Comparison of ENCODE assay signal across 15 cellular contexts in the genomic region with DNA sequence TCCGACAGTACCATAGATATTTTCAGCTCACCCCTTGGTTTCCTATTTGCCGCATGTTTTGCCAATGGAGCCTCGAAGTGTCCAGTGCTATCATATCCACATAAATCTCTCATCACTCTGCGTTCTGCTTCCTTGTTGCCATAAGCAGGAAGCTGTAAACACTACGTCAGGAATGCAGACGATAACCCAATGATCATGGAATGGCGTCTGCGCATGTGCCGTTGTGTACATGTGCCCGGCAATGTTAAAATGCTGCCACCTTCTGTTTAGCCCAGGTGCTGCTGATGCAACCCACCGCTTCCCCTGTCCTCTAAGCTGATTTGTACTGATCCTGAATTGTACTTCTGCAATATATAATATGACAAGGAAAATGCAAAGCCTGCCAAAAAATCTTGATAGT.
DNase-seq lines count a peak whose midpoint lies in the region; ATAC-seq and TF ChIP-seq lines count a peak whose summit lies in the region.
"Had no signal": no experiment of that assay in that cellular context is flagged by ENCODE, and none has a peak within 500 bp of the region (broad histone marks: within the 10 kb centered on the region; RNA-seq: fewer than 3 reads in every experiment).

No MANE protein-coding gene starts in this region.

- no peaks in the 10 kb centered on the region for H3K9me3 ChIP-seq in hepatocyte (ENCODE audit: low read depth)
- no peaks in the 10 kb centered on the region for H3K9me3 ChIP-seq in stomach
- no peaks in the 10 kb centered on the region for H3K9me3 ChIP-seq in MG63
- H3K9me3 ChIP-seq: right lobe of liver, SJSA1 had no signal

- H3K36me3 ChIP-seq in hepatocyte (replicated peaks; ENCODE audit: insufficient read depth, low read depth) = no peaks in the 10 kb centered on the region
- no peaks in the 10 kb centered on the region for H3K36me3 ChIP-seq in stomach
- no peaks in the 10 kb centered on the region for H3K36me3 ChIP-seq in MG63
- H3K36me3 ChIP-seq: right lobe of liver, SJSA1 had no signal

- no peak for TF ChIP-seq POLR2A in stomach (IDR thresholded peaks at IDR 0.05)

- no peaks in the 10 kb centered on the region for H3K9me2 ChIP-seq in hepatocyte (replicated peaks; ENCODE audit: insufficient read depth)

- peak overlapping the region; percentile 19 for H3K4me2 ChIP-seq in hepatocyte

- H3K27me3 ChIP-seq in hepatocyte (no peaks in the 10 kb centered on the region), stomach (no peaks in the 10 kb centered on the region), MG63 (no peaks in the 10 kb centered on the region)
- H3K27me3 ChIP-seq: dorsolateral prefrontal cortex, right lobe of liver, SJSA1 had no signal

- H3K4me1 ChIP-seq in hepatocyte (ENCODE audit: insufficient read depth) (no peaks in the 10 kb centered on the region), stomach (peaks cover 0 to 9% (median 4%) of the 10 kb centered on the region in 4 donors)
- H3K4me1 ChIP-seq: right lobe of liver had no signal

- no peaks in the 10 kb centered on the region for H3K79me2 ChIP-seq in hepatocyte

- peak; percentile 37 for DNase-seq in HFF-Myc (ENCODE audit: extremely low read depth, low read depth)
- DNase-seq in NCI-H748 treated with DMSO at 0.1 percent for 48 hours (lab: John Stamatoyannopoulos, UW) = peak; percentile 85
- peak; percentile 55 for DNase-seq in hepatocyte (ENCODE audit: low spot score)
- DNase-seq in stomach = no peak
- DNase-seq in MG63 = no peak
- DNase-seq in AG08395 (ENCODE audit: low spot score) = no peak
- DNase-seq: activated B cell treated with CpG ODN at 0.5 μM for 24 hours; activated T-cell treated with anti-CD3 and anti-CD28 coated beads for 4 hours; dorsolateral prefrontal cortex; NCI-H526 treated with DMSO at 0.1 percent for 48 hours; right lobe of liver; stimulated activated naive CD8-positive, alpha-beta T cell treated with anti-CD3 and anti-CD28 coated beads, Interleukin-15, amount 100 ng/mL, for 72 hours had no signal

- 58% methylated on average over 11 of the region's 11 CpGs for WGBS in hepatocyte (ENCODE audit: low lambda C conversion rate, missing lambda C conversion rate)
- WGBS in stomach, 5 donors = 87 to 92% (median 89%) methylated on average over 11 of the region's 11 CpGs

- TF ChIP-seq CTCF in C4-2B (conservative IDR thresholded peaks at IDR 0.05) = peak; percentile 34
- peak; percentile 36 for TF ChIP-seq CTCF in HFF-Myc (IDR thresholded peaks at IDR 0.05; ENCODE audit: low read depth, low read length, missing control alignments)
- TF ChIP-seq CTCF in hepatocyte (IDR thresholded peaks at IDR 0.05; ENCODE audit: poor library complexity) = peak; percentile 48
- no peak for TF ChIP-seq CTCF in stomach (IDR thresholded peaks at IDR 0.05)

- ATAC-seq in GM19035 (IDR thresholded peaks at IDR 0.05; ENCODE audit: unreplicated experiment) = no peak
- ATAC-seq: right lobe of liver; stimulated activated naive CD8-positive, alpha-beta T cell treated with anti-CD3 and anti-CD28 coated beads, Interleukin-15, amount 100 ng/mL, for 72 hours had no signal

- H3K4me3 ChIP-seq in HFF-Myc (replicated peaks; ENCODE audit: low read depth, low read length) = peak overlapping the region; percentile 1; the same call in 1 of the 2 replicates
- H3K4me3 ChIP-seq in hepatocyte = no peak overlapping the region
- H3K4me3 ChIP-seq in stomach = no peak overlapping the region
- no peak overlapping the region for H3K4me3 ChIP-seq in MG63
- H3K4me3 ChIP-seq: dorsolateral prefrontal cortex, right lobe of liver, SJSA1 had no signal

- H2AFZ ChIP-seq in hepatocyte = no peak overlapping the region

- intact Hi-C loops in stomach (cut with DNase I; ENCODE audit: low total_unique reads) = no loop called here

- H4K20me1 ChIP-seq in hepatocyte (ENCODE audit: insufficient read depth, poor library complexity, severe bottlenecking) = no peaks in the 10 kb centered on the region

- H3K27ac ChIP-seq in C4-2B = no peak overlapping the region
- H3K27ac ChIP-seq in hepatocyte = peak overlapping the region; percentile 33
- no peak overlapping the region for H3K27ac ChIP-seq in stomach
- H3K27ac ChIP-seq: dorsolateral prefrontal cortex, right lobe of liver, SJSA1 had no signal

- TF ChIP-seq EP300 in stomach (IDR thresholded peaks at IDR 0.05) = no peak

Comparison
In these comparisons a context has a peak if more than half of its experiments do, and no peak if none do; other contexts are left out.
1. CTCF ChIP-seq: peak in C4-2B (single experiment), HFF-Myc (single experiment) and hepatocyte (single experiment); none in stomach (0 of 7).
2. DNase-seq: peak in HFF-Myc (single experiment), NCI-H748 treated with DMSO at 0.1 percent for 48 hours (single experiment) and hepatocyte (single experiment); none in stomach (single experiment), MG63 (single experiment) and AG08395 (single experiment).